9 cellular contexts compared by ENCODE assay signal in the genomic region with DNA sequence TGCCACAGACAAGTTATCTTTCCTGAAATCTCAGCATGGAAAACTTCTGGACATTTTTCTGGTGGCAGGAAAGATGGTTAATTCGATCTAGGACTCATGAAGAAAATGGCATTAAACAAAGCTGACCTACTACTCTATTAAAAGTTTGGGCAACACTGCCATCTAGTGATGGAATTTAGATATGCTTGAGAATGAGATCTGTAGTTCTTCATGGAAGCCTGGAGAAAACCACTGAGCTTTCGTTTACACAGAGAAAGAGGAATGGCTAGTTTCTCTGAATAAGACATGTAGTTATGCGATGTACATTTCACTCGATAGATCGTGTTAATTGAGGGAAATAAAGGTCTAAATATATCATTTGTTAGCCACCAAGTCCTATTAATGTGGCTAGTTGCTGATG. TPM values are rescaled to one million over a fixed set of nuclear protein-coding genes. Genes with fewer than 3 reads are reported as not detected.
A peak's percentile ranks its signal among the peaks of the same experiment; 100 is the strongest.
DNase-seq lines count a peak whose midpoint lies in the region; ATAC-seq and TF ChIP-seq lines count a peak whose summit lies in the region.
"Had no signal": no experiment of that assay in that cellular context is flagged by ENCODE, and none has a peak within 500 bp of the region (broad histone marks: within the 10 kb centered on the region; RNA-seq: fewer than 3 reads in every experiment).

No MANE protein-coding gene starts in this region.

- no peaks in the 10 kb centered on the region for H3K36me3 Mint-ChIP-seq in CD4-positive, alpha-beta memory T cell

- no peak overlapping the region for H3K27ac ChIP-seq in CD4-positive, alpha-beta memory T cell (ENCODE audit: low read depth, low read length)
- no peak overlapping the region for H3K27ac ChIP-seq in adrenal gland
- H3K27ac ChIP-seq in right atrium auricular region = no peak overlapping the region
- H3K27ac ChIP-seq in spleen = no peak overlapping the region
- H3K27ac ChIP-seq: neutrophil had no signal

- H3K27ac Mint-ChIP-seq in CD4-positive, alpha-beta memory T cell = no peak overlapping the region

- 2 to 6% (median 5%) methylated on average over 5 of the region's 5 CpGs for WGBS in adrenal gland, 4 donors
- 7 to 11% (median 8%) methylated on average over 5 of the region's 5 CpGs for WGBS in spleen, 5 donors

- no peaks in the 10 kb centered on the region for H3K27me3 ChIP-seq in CD4-positive, alpha-beta memory T cell (ENCODE audit: insufficient read depth, low read length)
- H3K27me3 ChIP-seq in adrenal gland (peaks cover 20% of the 10 kb centered on the region), right atrium auricular region (no peaks in the 10 kb centered on the region), spleen (replicated peaks in 1 of 7) (peaks cover 0 to 21% (median 0%) of the 10 kb centered on the region in 7 donors)
- H3K27me3 ChIP-seq: neutrophil had no signal

- H3K4me1 ChIP-seq in CD4-positive, alpha-beta memory T cell (ENCODE audit: insufficient read depth, low read length) = no peaks in the 10 kb centered on the region
- H3K4me1 ChIP-seq in adrenal gland (replicated peaks in 1 of 2) (no peaks in the 10 kb centered on the region), right atrium auricular region (no peaks in the 10 kb centered on the region), spleen (no peaks in the 10 kb centered on the region)

- H3K4me3 Mint-ChIP-seq in CD4-positive, alpha-beta memory T cell = no peak overlapping the region

- CTCF ChIA-PET in CD4-positive, alpha-beta memory T cell (lab: Charles Lee; ENCODE audit: partially characterized antibody) = interaction anchor here (1.0 to 1.9 kb wide), 10 partner anchors 8 to 690 kb away, joined by 3 to 7 read pairs (median 4); a partner anchor contains a TSS

- peak; percentile 76 for ATAC-seq in GM18519 (IDR thresholded peaks at IDR 0.05; ENCODE audit: low FRiP score, unreplicated experiment)
- peak; percentile 60 for ATAC-seq in HG03025 (IDR thresholded peaks at IDR 0.05; ENCODE audit: low FRiP score, unreplicated experiment)

- TF ChIP-seq POLR2A in adrenal gland (IDR thresholded peaks at IDR 0.05) (no peak), spleen (IDR thresholded peaks at IDR 0.05) (no peak)

- peak in 4 of 5 donors; percentile 38 to 52 (median 51) for DNase-seq in CD4-positive, alpha-beta memory T cell
- DNase-seq in NCI-H2107 (lab: John Stamatoyannopoulos, UW) = peak; percentile 19
- peak in 1 of 7 donors; percentile 37 for DNase-seq in adrenal gland
- DNase-seq in right atrium auricular region (ENCODE audit: low spot score) = no peak
- no peak for DNase-seq in spleen
- DNase-seq in nucleus accumbens (lab: John Stamatoyannopoulos, UW) = no peak

- H3K36me3 ChIP-seq in CD4-positive, alpha-beta memory T cell (ENCODE audit: insufficient read depth, low read length) = no peaks in the 10 kb centered on the region
- H3K36me3 ChIP-seq in adrenal gland (replicated peaks in 1 of 2) = no peaks in the 10 kb centered on the region
- no peaks in the 10 kb centered on the region for H3K36me3 ChIP-seq in right atrium auricular region
- H3K36me3 ChIP-seq in spleen = no peaks in the 10 kb centered on the region
- H3K36me3 ChIP-seq: neutrophil had no signal

- TF ChIP-seq CTCF in adrenal gland (IDR thresholded peaks at IDR 0.05) (peak; percentile 42 to 72 (median 52)), right atrium auricular region (IDR thresholded peaks at IDR 0.05) (peak; percentile 20 to 77), spleen (IDR thresholded peaks at IDR 0.05 in 8 of 11, conservative IDR thresholded peaks at IDR 0.05 in 3 of 11) (peak in 10 of 11 experiments; percentile 28 to 71 (median 58))

- H3K4me3 ChIP-seq in CD4-positive, alpha-beta memory T cell (ENCODE audit: low read length in 2 of 2) = no peak overlapping the region
- H3K4me3 ChIP-seq in adrenal gland (no peak overlapping the region), right atrium auricular region (no peak overlapping the region), spleen (no peak overlapping the region)

- H3K4me1 Mint-ChIP-seq in CD4-positive, alpha-beta memory T cell = peaks cover 0 to 3% (median 0%) of the 10 kb centered on the region in 4 donors

- intact Hi-C loops in CD4-positive, alpha-beta memory T cell (cut with micrococcal nuclease) = loop anchor here (5.0 kb wide), 1 partner anchor 700 kb away; no protein-coding TSS in a partner anchor
- intact Hi-C loops in adrenal gland (cut with DNase I) = loop anchor here in 1 of 2 donors (10.0 kb wide), 1 partner anchor 393 kb away; no protein-coding TSS in a partner anchor
- intact Hi-C loops in spleen (cut with DNase I; ENCODE audit: low total_unique reads) = loop anchor here (2.0 kb wide), 1 partner anchor 397 kb away; no protein-coding TSS in a partner anchor

- POLR2A ChIA-PET in CD4-positive, alpha-beta memory T cell (lab: Charles Lee; ENCODE audit: partially characterized antibody) = no interaction called here

- no peaks in the 10 kb centered on the region for H3K9me3 ChIP-seq in CD4-positive, alpha-beta memory T cell (ENCODE audit: control insufficient read depth in 1 of 2, low read length in 2 of 2)
- H3K9me3 ChIP-seq in adrenal gland (replicated peaks in 1 of 3) = no peaks in the 10 kb centered on the region
- no peaks in the 10 kb centered on the region for H3K9me3 ChIP-seq in right atrium auricular region
- H3K9me3 ChIP-seq in spleen = no peaks in the 10 kb centered on the region
- H3K9me3 ChIP-seq: neutrophil had no signal

- no peaks in the 10 kb centered on the region for H3K9me3 Mint-ChIP-seq in CD4-positive, alpha-beta memory T cell

- H3K27me3 Mint-ChIP-seq in CD4-positive, alpha-beta memory T cell = no peaks in the 10 kb centered on the region

RNA-seq across cellular contexts. Expression of a gene that starts 51.7 kb away (rescaled TPM):
- not detected for total RNA-seq in CD4-positive, alpha-beta memory T cell
- polyA plus RNA-seq in CD4-positive, alpha-beta memory T cell = not detected
- total RNA-seq in adrenal gland (10 to 100 TPM in 1 of 8 donors, 1 to 10 TPM in 7; 1.7 to 14.1 (median 6.0) TPM), right atrium auricular region (10 to 100 TPM; 10.4 to 13.3 TPM), spleen (10 to 100 TPM; 12.7 to 92.6 (median 24.0) TPM)
- polyA plus RNA-seq in adrenal gland (1 to 10 TPM; 2.0 to 5.4 (median 3.6) TPM), spleen (1 to 10 TPM; 1.7 to 9.2 (median 4.1) TPM)

Comparison
In these comparisons a context has a peak if more than half of its experiments do, and no peak if none do; other contexts are left out.
1. DNase-seq: peak in CD4-positive, alpha-beta memory T cell (4 of 5) and NCI-H2107 (single experiment); none in right atrium auricular region (single experiment), spleen (single experiment) and nucleus accumbens (0 of 56).
2. Peak in every context shown above with its lines, with median percentiles within 50 percentile points of each other: CTCF ChIP-seq.